In the genomic region with DNA sequence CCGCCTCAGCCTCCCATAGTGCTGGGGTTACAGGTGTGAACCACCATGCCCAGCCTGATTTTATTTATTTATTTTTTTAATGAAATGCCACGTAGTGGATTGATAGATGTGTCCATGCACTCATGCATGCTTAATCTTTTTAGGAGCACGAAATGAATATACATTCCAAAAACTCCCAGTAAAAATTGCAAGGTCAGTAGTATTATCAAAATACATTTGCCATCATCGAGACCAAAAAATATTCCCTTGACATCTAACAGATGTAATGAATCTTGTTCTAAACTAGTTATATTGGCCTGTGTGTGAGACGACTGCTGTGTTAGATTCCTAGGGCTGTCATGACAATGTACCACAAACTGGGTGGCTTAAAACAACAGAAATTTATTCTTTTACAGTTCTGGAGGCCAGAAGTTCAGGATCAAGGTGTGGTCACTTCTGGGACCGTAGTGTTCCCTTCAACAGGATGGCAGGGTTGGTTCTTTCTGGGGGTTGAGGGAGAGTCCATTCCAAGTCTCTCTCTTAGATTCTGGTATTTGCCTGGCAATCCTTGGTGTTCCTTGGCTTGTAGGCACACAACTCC, we compare ENCODE assay signal across 1 cellular context.
TF ChIP-seq lines count a peak whose summit lies in the region.

No MANE protein-coding gene starts in this region.

TF ChIP-seq in K562, 482 proteins besides CTCF, POLR2A, EP300 and RAD21:
- TF ChIP-seq FOXJ3 (CRISPR knock-in tag; IDR thresholded peaks at IDR 0.05) (no peak), BDP1 (IDR thresholded peaks at IDR 0.05; ENCODE audit: insufficient read depth, insufficient read length) (no peak), ZNF316 (IDR thresholded peaks at IDR 0.05) (peak; percentile 29; the same call in 1 of the 2 replicates)
